Comparison of ENCODE assay signal across 18 cellular contexts in genomic region chr15:60001642-60002527, GRCh38. TPM values are rescaled to one million over a fixed set of nuclear protein-coding genes. Genes with fewer than 3 reads are reported as not detected.
DNase-seq lines count a peak whose midpoint lies in the region; FAIRE-seq and TF ChIP-seq lines count a peak whose summit lies in the region.
"Had no signal": no experiment of that assay in that cellular context is flagged by ENCODE, and none has a peak within 500 bp of the region (broad histone marks: within the 10 kb centered on the region; RNA-seq: fewer than 3 reads in every experiment).

No MANE protein-coding gene starts in this region.

- TF ChIP-seq POLR2A in prostate gland (IDR thresholded peaks at IDR 0.05): no peak

- H2BK5ac ChIP-seq in H9 (ENCODE audit: insufficient read length, low read length): no peak overlapping the region

- peaks cover 71% of the 10 kb centered on the region for H3K4me1 Mint-ChIP-seq in T-helper 1 cell treated with Interleukin-12 subunit alpha and Interleukin-12 subunit beta and Interleukin-4 antibody, amounts not matched to agents 30 μg/mL and 1 μg/mL, for 36 hours (ENCODE audit: low read depth)
- H3K4me1 Mint-ChIP-seq in H9: peaks cover 70 to 79% of the 10 kb centered on the region in 2 experiments
- peaks cover 16% of the 10 kb centered on the region for H3K4me1 Mint-ChIP-seq in astrocyte (ENCODE audit: low read depth, unreplicated experiment)
- H3K4me1 Mint-ChIP-seq in nephron progenitor cell: peaks cover 78% of the 10 kb centered on the region
- H3K4me1 Mint-ChIP-seq in Caco-2 (ENCODE audit: low read depth, unreplicated experiment): peaks cover 8% of the 10 kb centered on the region

- H2BK12ac ChIP-seq in H9 (ENCODE audit: insufficient read length, low read depth, low read length): no peak overlapping the region

- no peak overlapping the region for H3K4ac ChIP-seq in H9 (ENCODE audit: low read depth, low read length)

- no peak overlapping the region for H3K23ac ChIP-seq in H9 (ENCODE audit: insufficient read length, low read depth, low read length)

- H2BK15ac ChIP-seq in H9 (ENCODE audit: low read depth, low read length): no peak overlapping the region

- no peaks in the 10 kb centered on the region for H4K20me1 ChIP-seq in H9 (ENCODE audit: control insufficient read depth, insufficient read depth, insufficient read length)
- H4K20me1 ChIP-seq in astrocyte (ENCODE audit: insufficient read depth, low read length): peaks cover 4% of the 10 kb centered on the region
- no peaks in the 10 kb centered on the region for H4K20me1 ChIP-seq in OCI-LY7 (ENCODE audit: insufficient read depth, low read length)

- H3K9ac ChIP-seq in H9 (ENCODE audit: extremely low read depth, insufficient read length, low read length) (no peak overlapping the region), astrocyte (ENCODE audit: low read length) (no peak overlapping the region)

- H3K27me3 ChIP-seq in H9 (ENCODE audit: insufficient read depth, low read length): peaks cover 43% of the 10 kb centered on the region
- peaks cover 97% of the 10 kb centered on the region for H3K27me3 ChIP-seq in astrocyte (ENCODE audit: insufficient read depth, low read length)
- H3K27me3 ChIP-seq in prostate gland (replicated peaks; ENCODE audit: insufficient read depth): peaks cover 71% of the 10 kb centered on the region
- peaks cover 10% of the 10 kb centered on the region for H3K27me3 ChIP-seq in Caco-2 (replicated peaks; ENCODE audit: control insufficient read depth, insufficient read depth, low read length)

- H2AK5ac ChIP-seq in H9 (ENCODE audit: insufficient read length, low read length): no peak overlapping the region

- H3K56ac ChIP-seq in H9 (ENCODE audit: insufficient read length, low read depth, low read length): no peak overlapping the region

- H2AFZ ChIP-seq in H9 (ENCODE audit: low read length) (no peak overlapping the region), astrocyte (ENCODE audit: low read depth, low read length) (no peak overlapping the region), OCI-LY7 (ENCODE audit: low read length) (no peak overlapping the region)

- no peak overlapping the region for H3K4me3 ChIP-seq in astrocyte (ENCODE audit: insufficient read depth, low read depth, low read length)
- no peak overlapping the region for H3K4me3 ChIP-seq in prostate gland
- H3K4me3 ChIP-seq in OCI-LY7 (ENCODE audit: low read depth, low read length, poor library complexity, severe bottlenecking): no peak overlapping the region
- no peak overlapping the region for H3K4me3 ChIP-seq in Caco-2 (ENCODE audit: low read depth, low read length)
- H3K4me3 ChIP-seq: psoas muscle, upper lobe of right lung had no signal

- TF ChIP-seq CTCF in H9 (conservative IDR thresholded peaks at IDR 0.05) (no peak), astrocyte (IDR thresholded peaks at IDR 0.05; ENCODE audit: insufficient read depth, low read depth, low read length) (no peak), nephron progenitor cell (IDR thresholded peaks at IDR 0.05) (no peak), prostate gland (IDR thresholded peaks at IDR 0.05) (no peak), OCI-LY7 (conservative IDR thresholded peaks at IDR 0.05; ENCODE audit: low read length) (no peak), Caco-2 (IDR thresholded peaks at IDR 0.05; ENCODE audit: insufficient read depth in 1 of 2, low read depth in 1 of 2, low read length in 1 of 2, severe bottlenecking in 1 of 2, unreplicated experiment in 1 of 2) (no peak)

- no peak overlapping the region for H2BK20ac ChIP-seq in H9 (ENCODE audit: low read depth, low read length, poor library complexity, severe bottlenecking)

- H3K27ac ChIP-seq in H9 (ENCODE audit: insufficient read length, low read depth, low read length) (no peak overlapping the region), astrocyte (ENCODE audit: low read depth, low read length) (no peak overlapping the region), prostate gland (no peak overlapping the region), OCI-LY7 (ENCODE audit: low read depth, low read length, poor library complexity, severe bottlenecking) (no peak overlapping the region)
- H3K27ac ChIP-seq: psoas muscle, RWPE1, upper lobe of right lung had no signal

- H3K18ac ChIP-seq in H9 (ENCODE audit: insufficient read length, low read depth, low read length): no peak overlapping the region

- peak overlapping the region; percentile 38 for H3K4me3 Mint-ChIP-seq in T-helper 1 cell treated with Interleukin-12 subunit alpha and Interleukin-12 subunit beta and Interleukin-4 antibody, amounts not matched to agents 30 μg/mL and 1 μg/mL, for 36 hours
- H3K4me3 Mint-ChIP-seq in H9 (peak overlapping the region; percentile 80 to 95), astrocyte (ENCODE audit: unreplicated experiment) (peak overlapping the region; percentile 47), nephron progenitor cell (peak overlapping the region; percentile 93), Caco-2 (ENCODE audit: unreplicated experiment) (no peak overlapping the region)

- WGBS in H9 (ENCODE audit: extremely low coverage, insufficient read length, low lambda C conversion rate): no CpG with 5 or more reads among the region's 33 CpGs
- WGBS in prostate gland: 5% methylated on average over 33 of the region's 33 CpGs

- DNase-seq in T-helper 1 cell: no peak
- no peak for DNase-seq in H9
- DNase-seq in astrocyte (ENCODE audit: low read depth): no peak
- no peak for DNase-seq in nephron progenitor cell
- no peak for DNase-seq in prostate gland (ENCODE audit: low spot score)
- DNase-seq in OCI-LY7 (ENCODE audit: low spot score): no peak
- no peak for DNase-seq in Caco-2
- DNase-seq: ACHN; activated CD8-positive, alpha-beta memory T cell treated with anti-CD3 and anti-CD28 coated beads, Interleukin-2, amount 50 U/mL, for 4 hours; anterior cingulate cortex; cortex of kidney; KG1; NCI-H1436 treated with DMSO at 0.1 percent for 48 hours; NCI-H524 treated with DMSO at 0.1 percent for 48 hours; psoas muscle; upper lobe of right lung had no signal

- FAIRE-seq in astrocyte (lab: Jason Lieb, UNC): no peak

- H3K36me3 Mint-ChIP-seq in T-helper 1 cell treated with Interleukin-12 subunit alpha and Interleukin-12 subunit beta and Interleukin-4 antibody, amounts not matched to agents 30 μg/mL and 1 μg/mL, for 36 hours (ENCODE audit: low read depth): peaks cover 23% of the 10 kb centered on the region
- H3K36me3 Mint-ChIP-seq in H9 (ENCODE audit: insufficient read depth in 1 of 3, low read depth in 3 of 3): peaks cover 0 to 2% (median 0%) of the 10 kb centered on the region in 3 experiments; a peak in 1 of 7 replicates
- H3K36me3 Mint-ChIP-seq in astrocyte (ENCODE audit: low read depth, unreplicated experiment): no peaks in the 10 kb centered on the region
- H3K36me3 Mint-ChIP-seq in nephron progenitor cell (ENCODE audit: low read depth): no peaks in the 10 kb centered on the region
- no peaks in the 10 kb centered on the region for H3K36me3 Mint-ChIP-seq in Caco-2 (ENCODE audit: insufficient read depth, unreplicated experiment)

- POLR2A ChIA-PET in OCI-LY7 (lab: Charles Lee) (interaction anchor here (0.5 kb wide), 1 partner anchor 1639 kb away, joined by 4 read pairs; no protein-coding TSS in a partner anchor), Caco-2 (lab: Charles Lee) (no interaction called here)

- peak overlapping the region; percentile 99 for H3K4me2 ChIP-seq in H9 (ENCODE audit: insufficient read depth, insufficient read length, low read length)
- no peak overlapping the region for H3K4me2 ChIP-seq in astrocyte (ENCODE audit: low read length)
- H3K4me2 ChIP-seq in OCI-LY7 (ENCODE audit: low read length): no peak overlapping the region

- H3K27ac Mint-ChIP-seq in T-helper 1 cell treated with Interleukin-12 subunit alpha and Interleukin-12 subunit beta and Interleukin-4 antibody, amounts not matched to agents 30 μg/mL and 1 μg/mL, for 36 hours: peak overlapping the region; percentile 76
- H3K27ac Mint-ChIP-seq in H9: peak overlapping the region in 1 of 3 experiments; percentile 3; a peak in 1 of 7 replicates
- H3K27ac Mint-ChIP-seq in astrocyte (ENCODE audit: unreplicated experiment): no peak overlapping the region
- H3K27ac Mint-ChIP-seq in nephron progenitor cell: no peak overlapping the region
- no peak overlapping the region for H3K27ac Mint-ChIP-seq in Caco-2 (ENCODE audit: unreplicated experiment)

- H3K23me2 ChIP-seq in H9 (ENCODE audit: insufficient read length, low read depth, low read length, poor library complexity, severe bottlenecking): peaks cover 72% of the 10 kb centered on the region

- H3K4me1 ChIP-seq in H9 (ENCODE audit: insufficient read depth, low read length): peaks cover 9% of the 10 kb centered on the region
- peaks cover 27% of the 10 kb centered on the region for H3K4me1 ChIP-seq in astrocyte (ENCODE audit: insufficient read depth, low read length)
- H3K4me1 ChIP-seq in prostate gland (replicated peaks): peaks cover 12% of the 10 kb centered on the region
- H3K4me1 ChIP-seq in OCI-LY7 (ENCODE audit: insufficient read depth, low read length, poor library complexity, severe bottlenecking): no peaks in the 10 kb centered on the region
- peaks cover 15% of the 10 kb centered on the region for H3K4me1 ChIP-seq in Caco-2

- H4K91ac ChIP-seq in H9 (ENCODE audit: insufficient read length, low read depth, low read length): no peak overlapping the region

- no peak overlapping the region for H3K14ac ChIP-seq in H9 (ENCODE audit: insufficient read depth, low read length)

- H4K8ac ChIP-seq in H9 (replicated peaks; ENCODE audit: insufficient read length, low read depth, low read length): no peak overlapping the region

- BruUV-seq in OCI-LY7 (replicated peaks; lab: Mats Ljungman, UMichigan) (no TSS peak), Caco-2 (replicated peaks; lab: Mats Ljungman, UMichigan) (no TSS peak)

- H3K36me3 ChIP-seq in astrocyte (ENCODE audit: insufficient read depth, low read length) (no peaks in the 10 kb centered on the region), prostate gland (no peaks in the 10 kb centered on the region), OCI-LY7 (ENCODE audit: insufficient read depth, low read length) (no peaks in the 10 kb centered on the region), Caco-2 (ENCODE audit: control insufficient read depth, insufficient read depth, low read length) (no peaks in the 10 kb centered on the region)
- H3K36me3 ChIP-seq: upper lobe of right lung had no signal

- no peaks in the 10 kb centered on the region for H3K9me3 ChIP-seq in H9 (ENCODE audit: control insufficient read depth, low read depth, low read length)
- no peaks in the 10 kb centered on the region for H3K9me3 ChIP-seq in astrocyte (ENCODE audit: insufficient read depth, low read depth, low read length)
- no peaks in the 10 kb centered on the region for H3K9me3 ChIP-seq in prostate gland
- no peaks in the 10 kb centered on the region for H3K9me3 ChIP-seq in OCI-LY7 (ENCODE audit: low read length)
- no peaks in the 10 kb centered on the region for H3K9me3 ChIP-seq in Caco-2
- H3K9me3 ChIP-seq: psoas muscle, upper lobe of right lung had no signal

- intact Hi-C loops in prostate gland (cut with DNase I) (no loop called here), OCI-LY7 (cut with micrococcal nuclease; ENCODE audit: unreplicated experiment) (no loop called here), Caco-2 (cut with micrococcal nuclease; ENCODE audit: unreplicated experiment) (loop anchor here (5.0 kb wide), 1 partner anchor 125 kb away; no protein-coding TSS in a partner anchor)

- no peaks in the 10 kb centered on the region for H3K9me2 ChIP-seq in OCI-LY7 (ENCODE audit: insufficient read depth, low read length)

- H2BK120ac ChIP-seq in H9 (ENCODE audit: low read depth, low read length, poor library complexity, severe bottlenecking): no peak overlapping the region

- H4K5ac ChIP-seq in H9 (ENCODE audit: insufficient read length, low read depth, low read length): no peak overlapping the region

- H3K79me2 ChIP-seq in H9 (ENCODE audit: insufficient read depth, low read length) (no peaks in the 10 kb centered on the region), astrocyte (ENCODE audit: insufficient read depth, low read length) (no peaks in the 10 kb centered on the region), OCI-LY7 (ENCODE audit: insufficient read depth, low read depth, low read length) (no peaks in the 10 kb centered on the region)

- peaks cover 17% of the 10 kb centered on the region for H3K9me3 Mint-ChIP-seq in T-helper 1 cell treated with Interleukin-12 subunit alpha and Interleukin-12 subunit beta and Interleukin-4 antibody, amounts not matched to agents 30 μg/mL and 1 μg/mL, for 36 hours
- H3K9me3 Mint-ChIP-seq in H9 (no peaks in the 10 kb centered on the region), astrocyte (ENCODE audit: unreplicated experiment) (peaks cover 8% of the 10 kb centered on the region), nephron progenitor cell (no peaks in the 10 kb centered on the region), Caco-2 (ENCODE audit: unreplicated experiment) (no peaks in the 10 kb centered on the region)

- no peaks in the 10 kb centered on the region for H3K79me1 ChIP-seq in H9 (ENCODE audit: insufficient read depth, low read depth, low read length, poor library complexity, severe bottlenecking)

- CTCF ChIA-PET in OCI-LY7 (lab: Charles Lee; ENCODE audit: unreplicated experiment) (no interaction called here), Caco-2 (lab: Charles Lee) (interaction anchor here (0.5 kb wide), 1 partner anchor 110 kb away, joined by 3 read pairs; no protein-coding TSS in a partner anchor)

- peaks cover 91% of the 10 kb centered on the region for H3K27me3 Mint-ChIP-seq in T-helper 1 cell treated with Interleukin-12 subunit alpha and Interleukin-12 subunit beta and Interleukin-4 antibody, amounts not matched to agents 30 μg/mL and 1 μg/mL, for 36 hours (ENCODE audit: low read depth)
- peaks cover 87% of the 10 kb centered on the region for H3K27me3 Mint-ChIP-seq in H9 (ENCODE audit: low read depth)
- peaks cover 74% of the 10 kb centered on the region for H3K27me3 Mint-ChIP-seq in astrocyte (ENCODE audit: low read depth, unreplicated experiment)
- H3K27me3 Mint-ChIP-seq in nephron progenitor cell (ENCODE audit: low read depth, poor library complexity): peaks cover 47% of the 10 kb centered on the region
- peaks cover 46% of the 10 kb centered on the region for H3K27me3 Mint-ChIP-seq in Caco-2 (ENCODE audit: insufficient read depth, unreplicated experiment)

- no peak overlapping the region for H3T11ph ChIP-seq in H9 (ENCODE audit: low read length)

RNA-seq across cellular contexts. Expression of gene FOXB1, which starts 2.2 kb away (rescaled TPM):
- total RNA-seq in H9 (2021) (3.5 and 3.7 TPM in 2 replicates), astrocyte (0.96 and 1.3 TPM in 2 replicates), prostate gland (not detected), OCI-LY7 (2022) (not detected in 2 replicates), Caco-2 (2022) (not detected in 2 replicates)
- total RNA-seq in OCI-LY7 (2014; rRNA removed; shearing (Covaris generic)): not detected in 2 replicates
- total RNA-seq: psoas muscle, upper lobe of right lung had no signal
